ENCODE assay signal across 8 cellular contexts in genomic region chrX:103175944-103176753, GRCh38. TPM values are rescaled to one million over a fixed set of nuclear protein-coding genes. Genes with fewer than 3 reads are reported as not detected.
DNase-seq lines count a peak whose midpoint lies in the region; ATAC-seq and TF ChIP-seq lines count a peak whose summit lies in the region.

No MANE protein-coding gene starts in this region.

- ATAC-seq in GM21723 (IDR thresholded peaks at IDR 0.05; ENCODE audit: unreplicated experiment) (peak; percentile 72), WTC11 (peak; percentile 84), HG03378 (IDR thresholded peaks at IDR 0.05; ENCODE audit: unreplicated experiment) (no peak)

- DNase-seq in DMS53 (lab: John Stamatoyannopoulos, UW) = peak; percentile 72
- DNase-seq in NCI-H1105 treated with DMSO at 0.1 percent for 48 hours (lab: John Stamatoyannopoulos, UW) = peak; percentile 30
- DNase-seq in WTC11 (ENCODE audit: low spot score) = peak; percentile 60
- DNase-seq in caudate nucleus (lab: John Stamatoyannopoulos, UW) = peak in 44 of 61 donors; percentile 0 to 82 (median 5)
- DNase-seq in kidney tubule cell (ENCODE audit: low spot score) = peak; percentile 62
- DNase-seq in stimulated activated CD4-positive, alpha-beta T cell treated with anti-CD3 and anti-CD28 coated beads, Interleukin-4, amount 100 ng/mL, for 4 hours = peak; percentile 15 to 44

- H3K4me3 Mint-ChIP-seq in WTC11 = peak overlapping the region; percentile 59

- no peaks in the 10 kb centered on the region for H3K36me3 Mint-ChIP-seq in WTC11

- no peak; the same call in 1 of the 2 replicates for TF ChIP-seq CTCF in WTC11 (IDR thresholded peaks at IDR 0.05)

- CTCF ChIA-PET in WTC11 (lab: Charles Lee) = interaction anchor here (0.9 to 3.3 kb wide), 6 partner anchors 35 to 288 kb away, joined by 3 to 46 read pairs (median 5); no protein-coding TSS in a partner anchor

- no peaks in the 10 kb centered on the region for H3K9me3 Mint-ChIP-seq in WTC11

- H3K27ac Mint-ChIP-seq in WTC11 = no peak overlapping the region

- peaks cover 44% of the 10 kb centered on the region for H3K27me3 Mint-ChIP-seq in WTC11 (ENCODE audit: low read depth)

- H3K4me1 Mint-ChIP-seq in WTC11 = peaks cover 7% of the 10 kb centered on the region; the same call in 1 of the 2 replicates

- POLR2A ChIA-PET in WTC11 (lab: Charles Lee) = no interaction called here

- no peak overlapping the region for H3K27ac ChIP-seq in caudate nucleus (ENCODE audit: low read depth, low read length)

TF ChIP-seq in WTC11, 78 proteins besides CTCF, POLR2A, EP300 and RAD21:
- TF ChIP-seq CREM (CRISPR knock-in tag; IDR thresholded peaks at IDR 0.05) (no peak), KAT7 (CRISPR knock-in tag; IDR thresholded peaks at IDR 0.05; ENCODE audit: borderline replicate concordance) (no peak), TEAD1 (CRISPR knock-in tag; IDR thresholded peaks at IDR 0.05) (no peak), NR2C2 (CRISPR knock-in tag; IDR thresholded peaks at IDR 0.05) (no peak), FOXP4 (CRISPR knock-in tag; IDR thresholded peaks at IDR 0.05) (no peak), ZNF121 (CRISPR knock-in tag; IDR thresholded peaks at IDR 0.05) (no peak), ELF4 (CRISPR knock-in tag; IDR thresholded peaks at IDR 0.05; ENCODE audit: low read depth) (no peak), USF1 (CRISPR knock-in tag; IDR thresholded peaks at IDR 0.05) (no peak), RELA (CRISPR knock-in tag; IDR thresholded peaks at IDR 0.05; ENCODE audit: borderline replicate concordance) (no peak), EMX1 (CRISPR knock-in tag; IDR thresholded peaks at IDR 0.05) (no peak), NR1H2 (CRISPR knock-in tag; IDR thresholded peaks at IDR 0.05) (no peak), FOXJ3 (CRISPR knock-in tag; IDR thresholded peaks at IDR 0.05; ENCODE audit: borderline replicate concordance) (no peak), CREB1 (CRISPR knock-in tag; IDR thresholded peaks at IDR 0.05) (no peak), TCF7 (CRISPR knock-in tag; IDR thresholded peaks at IDR 0.05; ENCODE audit: low read depth) (no peak), CBFB (CRISPR knock-in tag; IDR thresholded peaks at IDR 0.05; ENCODE audit: low read depth) (no peak)
- TF ChIP-seq, protein P1, sequence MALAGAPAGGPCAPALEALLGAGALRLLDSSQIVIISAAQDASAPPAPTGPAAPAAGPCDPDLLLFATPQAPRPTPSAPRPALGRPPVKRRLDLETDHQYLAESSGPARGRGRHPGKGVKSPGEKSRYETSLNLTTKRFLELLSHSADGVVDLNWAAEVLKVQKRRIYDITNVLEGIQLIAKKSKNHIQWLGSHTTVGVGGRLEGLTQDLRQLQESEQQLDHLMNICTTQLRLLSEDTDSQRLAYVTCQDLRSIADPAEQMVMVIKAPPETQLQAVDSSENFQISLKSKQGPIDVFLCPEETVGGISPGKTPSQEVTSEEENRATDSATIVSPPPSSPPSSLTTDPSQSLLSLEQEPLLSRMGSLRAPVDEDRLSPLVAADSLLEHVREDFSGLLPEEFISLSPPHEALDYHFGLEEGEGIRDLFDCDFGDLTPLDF (CRISPR knock-in tag; IDR thresholded peaks at IDR 0.05) = no peak
- TF ChIP-seq, protein P2, sequence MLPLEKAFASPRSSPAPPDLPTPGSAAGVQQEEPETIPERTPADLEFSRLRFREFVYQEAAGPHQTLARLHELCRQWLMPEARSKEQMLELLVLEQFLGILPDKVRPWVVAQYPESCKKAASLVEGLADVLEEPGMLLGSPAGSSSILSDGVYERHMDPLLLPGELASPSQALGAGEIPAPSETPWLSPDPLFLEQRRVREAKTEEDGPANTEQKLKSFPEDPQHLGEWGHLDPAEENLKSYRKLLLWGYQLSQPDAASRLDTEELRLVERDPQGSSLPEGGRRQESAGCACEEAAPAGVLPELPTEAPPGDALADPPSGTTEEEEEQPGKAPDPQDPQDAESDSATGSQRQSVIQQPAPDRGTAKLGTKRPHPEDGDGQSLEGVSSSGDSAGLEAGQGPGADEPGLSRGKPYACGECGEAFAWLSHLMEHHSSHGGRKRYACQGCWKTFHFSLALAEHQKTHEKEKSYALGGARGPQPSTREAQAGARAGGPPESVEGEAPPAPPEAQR (CRISPR knock-in tag; IDR thresholded peaks at IDR 0.05) = no peak
- TF ChIP-seq, protein P3, sequence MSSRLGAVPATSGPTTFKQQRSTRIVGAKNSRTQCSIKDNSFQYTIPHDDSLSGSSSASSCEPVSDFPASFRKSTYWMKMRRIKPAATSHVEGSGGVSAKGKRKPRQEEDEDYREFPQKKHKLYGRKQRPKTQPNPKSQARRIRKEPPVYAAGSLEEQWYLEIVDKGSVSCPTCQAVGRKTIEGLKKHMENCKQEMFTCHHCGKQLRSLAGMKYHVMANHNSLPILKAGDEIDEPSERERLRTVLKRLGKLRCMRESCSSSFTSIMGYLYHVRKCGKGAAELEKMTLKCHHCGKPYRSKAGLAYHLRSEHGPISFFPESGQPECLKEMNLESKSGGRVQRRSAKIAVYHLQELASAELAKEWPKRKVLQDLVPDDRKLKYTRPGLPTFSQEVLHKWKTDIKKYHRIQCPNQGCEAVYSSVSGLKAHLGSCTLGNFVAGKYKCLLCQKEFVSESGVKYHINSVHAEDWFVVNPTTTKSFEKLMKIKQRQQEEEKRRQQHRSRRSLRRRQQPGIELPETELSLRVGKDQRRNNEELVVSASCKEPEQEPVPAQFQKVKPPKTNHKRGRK (CRISPR knock-in tag; IDR thresholded peaks at IDR 0.05; ENCODE audit: borderline replicate concordance) = no peak
- TF ChIP-seq, protein P4, sequence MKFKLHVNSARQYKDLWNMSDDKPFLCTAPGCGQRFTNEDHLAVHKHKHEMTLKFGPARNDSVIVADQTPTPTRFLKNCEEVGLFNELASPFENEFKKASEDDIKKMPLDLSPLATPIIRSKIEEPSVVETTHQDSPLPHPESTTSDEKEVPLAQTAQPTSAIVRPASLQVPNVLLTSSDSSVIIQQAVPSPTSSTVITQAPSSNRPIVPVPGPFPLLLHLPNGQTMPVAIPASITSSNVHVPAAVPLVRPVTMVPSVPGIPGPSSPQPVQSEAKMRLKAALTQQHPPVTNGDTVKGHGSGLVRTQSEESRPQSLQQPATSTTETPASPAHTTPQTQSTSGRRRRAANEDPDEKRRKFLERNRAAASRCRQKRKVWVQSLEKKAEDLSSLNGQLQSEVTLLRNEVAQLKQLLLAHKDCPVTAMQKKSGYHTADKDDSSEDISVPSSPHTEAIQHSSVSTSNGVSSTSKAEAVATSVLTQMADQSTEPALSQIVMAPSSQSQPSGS (CRISPR knock-in tag; IDR thresholded peaks at IDR 0.05; ENCODE audit: borderline replicate concordance, low read depth) = no peak

RNA-seq across cellular contexts. Expression of gene BEX4, which starts 38.8 kb away (rescaled TPM):
- total RNA-seq in WTC11 (2021) = 57.9 to 71.6 TPM (median 67.9 TPM) in 3 replicates

Comparison
In these comparisons a context has a peak if more than half of its experiments do, and no peak if none do; other contexts are left out.
1. DNase-seq: peak in every context shown above with its lines; median percentile 72 in DMS53; 62 in kidney tubule cell; 60 in WTC11; 30 in NCI-H1105 treated with DMSO at 0.1 percent for 48 hours; 30 in stimulated activated CD4-positive, alpha-beta T cell treated with anti-CD3 and anti-CD28 coated beads, Interleukin-4, amount 100 ng/mL, for 4 hours; 5 in caudate nucleus.